1 cellular context compared by ENCODE assay signal in the genomic region with DNA sequence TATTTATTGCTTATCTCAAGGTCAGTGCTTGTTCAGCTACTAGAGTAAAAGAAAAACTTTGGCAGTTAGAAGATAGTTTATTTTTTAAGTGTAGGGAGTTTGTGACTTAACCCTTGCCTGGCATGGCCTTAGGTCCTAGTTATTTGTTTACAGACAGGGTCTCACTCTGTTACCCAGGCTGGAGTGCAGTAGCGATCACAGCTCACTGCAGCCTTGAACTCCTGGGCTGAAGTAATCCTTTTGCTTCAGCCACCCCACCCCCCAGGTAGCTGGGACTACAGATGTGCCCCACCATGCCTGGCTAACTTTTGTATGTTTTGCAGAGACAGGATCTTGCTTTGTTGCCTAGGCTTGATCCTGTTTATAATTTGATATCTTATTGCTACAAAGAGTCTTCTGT.
TF ChIP-seq lines count a peak whose summit lies in the region.

No MANE protein-coding gene starts in this region.

TF ChIP-seq in HepG2, 621 proteins besides CTCF, POLR2A, EP300 and RAD21 (continued from another document):
- no peak for TF ChIP-seq ZNF816 (CRISPR knock-in tag; IDR thresholded peaks at IDR 0.05; ENCODE audit: borderline replicate concordance)
- TF ChIP-seq SRF (IDR thresholded peaks at IDR 0.05; ENCODE audit: low read depth, low read length) = 0 out of 2 replicates have a peak, but pooled peaks have one; percentile 5
- no peak for TF ChIP-seq ZBTB1 (CRISPR knock-in tag; IDR thresholded peaks at IDR 0.05; ENCODE audit: borderline replicate concordance)
- no peak for TF ChIP-seq ZNF484 (CRISPR knock-in tag; IDR thresholded peaks at IDR 0.05; ENCODE audit: borderline replicate concordance, low read depth)
TF ChIP-seq in HepG2: peak in this region for 87.
